In genomic region chr11:117179048-117179999, GRCh38 we compare ENCODE assay signal across 8 cellular contexts. TPM values are rescaled to one million over a fixed set of nuclear protein-coding genes. Genes with fewer than 3 reads are reported as not detected.
DNase-seq lines count a peak whose midpoint lies in the region; ATAC-seq and TF ChIP-seq lines count a peak whose summit lies in the region.

No MANE protein-coding gene starts in this region.

- H3K4me1 ChIP-seq in PC-3 (ENCODE audit: insufficient read depth, low read length): peaks cover 32% of the 10 kb centered on the region

- intact Hi-C loops in PC-3 (cut with micrococcal nuclease): loop anchor here (2.0 to 5.0 kb wide), 2 partner anchors 37 to 51 kb away; partner anchors contain the start of gene PAFAH1B2
- intact Hi-C loops in left ventricle myocardium superior (cut with micrococcal nuclease): no loop called here
- intact Hi-C loops in sciatic nerve (cut with DNase I): no loop called here

- DNase-seq in NCI-H1417 (lab: John Stamatoyannopoulos, UW) (peak in 2 of 3 experiments; percentile 67 to 70), NCI-H1417 treated with DMSO at 0.1 percent for 48 hours (lab: John Stamatoyannopoulos, UW) (no peak), PC-3 (peak; percentile 25), left ventricle myocardium superior (peak; percentile 65), sciatic nerve (ENCODE audit: low spot score) (no peak), KG1 (lab: John Stamatoyannopoulos, UW) (no peak)
- DNase-seq in activated naive CD8-positive, alpha-beta T cell treated with anti-CD3 and anti-CD28 coated beads for 36 hours: peak; percentile 49

- POLR2A ChIA-PET in PC-3 (lab: Charles Lee; ENCODE audit: unreplicated experiment): interaction anchor here (0.5 kb wide), 2 partner anchors 35 to 391 kb away, joined by 3 read pairs; partner anchors contain the start of genes PAFAH1B2 and ZPR1

- H4K20me1 ChIP-seq in PC-3 (ENCODE audit: low read length): no peaks in the 10 kb centered on the region

- no peaks in the 10 kb centered on the region for H3K27me3 Mint-ChIP-seq in activated naive CD8-positive, alpha-beta T cell treated with anti-CD3 and anti-CD28 coated beads for 36 hours

- no peaks in the 10 kb centered on the region for H3K36me3 Mint-ChIP-seq in activated naive CD8-positive, alpha-beta T cell treated with anti-CD3 and anti-CD28 coated beads for 36 hours

- CTCF ChIA-PET in PC-3 (lab: Charles Lee): interaction anchor here (0.6 to 1.1 kb wide), 3 partner anchors 35 to 1511 kb away, joined by 3 to 6 read pairs (median 3); partner anchors contain the start of gene PAFAH1B2

- no peak overlapping the region for H3K27ac ChIP-seq in PC-3 (ENCODE audit: low read length)

- no peaks in the 10 kb centered on the region for H3K36me3 ChIP-seq in PC-3 (ENCODE audit: low read depth, low read length)

- H3K9ac ChIP-seq in PC-3 (ENCODE audit: low read length): peak overlapping the region; percentile 67

- peaks cover 28% of the 10 kb centered on the region for H3K4me1 Mint-ChIP-seq in activated naive CD8-positive, alpha-beta T cell treated with anti-CD3 and anti-CD28 coated beads for 36 hours

- H3F3A ChIP-seq in PC-3 (ENCODE audit: low read length, unreplicated experiment): no peaks in the 10 kb centered on the region

- no peaks in the 10 kb centered on the region for H3K9me2 ChIP-seq in PC-3 (replicated peaks; ENCODE audit: low read length)

- TF ChIP-seq CTCF in PC-3 (conservative IDR thresholded peaks at IDR 0.05; ENCODE audit: low read depth, low read length): no peak

- BruUV-seq in PC-3 (replicated peaks; lab: Mats Ljungman, UMichigan): TSS peak; percentile 36

- H2AFZ ChIP-seq in PC-3 (ENCODE audit: low read length): peak overlapping the region; percentile 95

- peak overlapping the region; percentile 100 for H3K4me2 ChIP-seq in PC-3 (ENCODE audit: low read length)

- no peaks in the 10 kb centered on the region for H3K9me3 ChIP-seq in PC-3 (ENCODE audit: low read length)

- peak overlapping the region; percentile 97 for H3K4me3 ChIP-seq in PC-3 (ENCODE audit: low read length)

- no peaks in the 10 kb centered on the region for H3K9me3 Mint-ChIP-seq in activated naive CD8-positive, alpha-beta T cell treated with anti-CD3 and anti-CD28 coated beads for 36 hours

- H3K27me3 ChIP-seq in PC-3 (ENCODE audit: low read length): no peaks in the 10 kb centered on the region

- ATAC-seq in HG02938 (IDR thresholded peaks at IDR 0.05; ENCODE audit: unreplicated experiment) (peak; percentile 19), PC-3 (peak; percentile 48), left ventricle myocardium superior (peak; percentile 60), sciatic nerve (peak; percentile 43)

- H3K27ac Mint-ChIP-seq in activated naive CD8-positive, alpha-beta T cell treated with anti-CD3 and anti-CD28 coated beads for 36 hours: peak overlapping the region; percentile 83

- peak overlapping the region; percentile 88 for H3K4me3 Mint-ChIP-seq in activated naive CD8-positive, alpha-beta T cell treated with anti-CD3 and anti-CD28 coated beads for 36 hours

- H3K79me2 ChIP-seq in PC-3 (ENCODE audit: low read length): no peaks in the 10 kb centered on the region

RNA-seq across cellular contexts. Expression of gene SIDT2, which starts 0.8 kb away (rescaled TPM):
- total RNA-seq in PC-3 (2014; rRNA removed) (13.6 and 22.7 TPM in 2 replicates), left ventricle myocardium superior (20.4 TPM), sciatic nerve (94.4 TPM)
- total RNA-seq in activated naive CD8-positive, alpha-beta T cell treated with anti-CD3 and anti-CD28 coated beads for 36 hours: 1 to 10 TPM; 8.0 to 8.7 TPM

RNA-seq across cellular contexts. Expression of gene TAGLN, which starts 19.8 kb away (rescaled TPM):
- total RNA-seq in PC-3 (2014; rRNA removed) (8.0 and 10.3 TPM in 2 replicates), left ventricle myocardium superior (69.5 TPM), sciatic nerve (1,988 TPM)
- 1 to 10 TPM; 2.0 TPM for total RNA-seq in activated naive CD8-positive, alpha-beta T cell treated with anti-CD3 and anti-CD28 coated beads for 36 hours

RNA-seq across cellular contexts. Expression of gene PAFAH1B2, which starts 35.2 kb away (rescaled TPM):
- total RNA-seq in PC-3 (2014; rRNA removed) (88.6 and 91.6 TPM in 2 replicates), left ventricle myocardium superior (51.4 TPM), sciatic nerve (104 TPM)
- total RNA-seq in activated naive CD8-positive, alpha-beta T cell treated with anti-CD3 and anti-CD28 coated beads for 36 hours: 10 to 100 TPM; 67.5 to 67.6 TPM

RNA-seq across cellular contexts. Expression of gene PCSK7, which starts 52.5 kb away (rescaled TPM):
- total RNA-seq in PC-3 (2014; rRNA removed) (43.6 and 55.1 TPM in 2 replicates), left ventricle myocardium superior (21.7 TPM), sciatic nerve (68.7 TPM)
- 10 to 100 TPM; 85.0 to 85.9 TPM for total RNA-seq in activated naive CD8-positive, alpha-beta T cell treated with anti-CD3 and anti-CD28 coated beads for 36 hours

RNA-seq across cellular contexts. Expression of gene RNF214, which starts 53.1 kb away (rescaled TPM):
- 7.4 TPM in 2 replicates for total RNA-seq in PC-3 (2014; rRNA removed)
- 10 to 100 TPM; 16.6 to 17.3 TPM for total RNA-seq in activated naive CD8-positive, alpha-beta T cell treated with anti-CD3 and anti-CD28 coated beads for 36 hours
- 25.2 TPM for total RNA-seq in left ventricle myocardium superior
- total RNA-seq in sciatic nerve: 36.8 TPM

Comparison
In these comparisons a context has a peak if more than half of its experiments do, and no peak if none do; other contexts are left out.
1. DNase-seq: peak in NCI-H1417 (2 of 3), PC-3 (single experiment), activated naive CD8-positive, alpha-beta T cell treated with anti-CD3 and anti-CD28 coated beads for 36 hours (single experiment) and left ventricle myocardium superior (single experiment); none in NCI-H1417 treated with DMSO at 0.1 percent for 48 hours (single experiment), sciatic nerve (single experiment) and KG1 (single experiment).
2. RNA of gene TAGLN, which starts 19.8 kb away (total RNA-seq): 1,988 TPM in sciatic nerve (single experiment); 69.5 TPM in left ventricle myocardium superior (single experiment), 8.0 to 10.3 TPM in PC-3 and 2.0 TPM in activated naive CD8-positive, alpha-beta T cell treated with anti-CD3 and anti-CD28 coated beads for 36 hours; every median in the first group is over 10 times any median in the second.
3. Peak in every context shown above with its lines, with median percentiles within 50 percentile points of each other: ATAC-seq.